21 cellular contexts compared by ENCODE assay signal in the genomic region with DNA sequence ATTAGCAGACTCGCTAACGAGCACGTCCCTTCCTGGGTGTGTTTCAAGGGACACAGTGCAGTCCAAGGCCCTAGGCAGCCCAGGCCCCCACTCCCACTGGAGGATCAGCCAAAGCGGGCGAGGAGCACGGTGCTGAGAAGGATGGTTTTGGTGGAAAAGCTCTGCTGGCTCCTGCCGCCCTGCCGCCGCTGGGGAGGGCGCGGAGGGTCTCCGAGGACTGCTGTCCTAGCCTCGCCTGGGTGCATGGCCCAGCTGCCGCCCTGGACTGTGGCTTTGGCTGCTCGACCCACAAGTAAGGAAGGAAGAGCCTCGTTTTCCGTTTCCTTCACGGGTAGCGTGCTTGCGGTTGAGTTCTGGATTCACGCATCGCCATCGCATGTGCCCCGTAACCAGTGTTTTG.
DNase-seq lines count a peak whose midpoint lies in the region; ATAC-seq and TF ChIP-seq lines count a peak whose summit lies in the region.
"Had no signal": no experiment of that assay in that cellular context is flagged by ENCODE, and none has a peak within 500 bp of the region (broad histone marks: within the 10 kb centered on the region; RNA-seq: fewer than 3 reads in every experiment).

No MANE protein-coding gene starts in this region.

- WGBS in neuronal stem cell (ENCODE audit: extremely low coverage in 2 of 2, insufficient read length in 2 of 2, insufficient replicate concordance in 1 of 2), 2 donors = no CpG with 5 or more reads among the region's 24 CpGs

- H3K23ac ChIP-seq in neuronal stem cell (ENCODE audit: low read depth, low read length, poor library complexity) = no peak overlapping the region

- no peaks in the 10 kb centered on the region for H3K9me3 ChIP-seq in neuronal stem cell (replicated peaks in 1 of 2; ENCODE audit: control insufficient read depth in 2 of 2, insufficient read depth in 1 of 2, low read depth in 1 of 2, low read length in 2 of 2)
- H3K9me3 ChIP-seq: MG63, SJSA1 had no signal

- H3K4ac ChIP-seq in neuronal stem cell (ENCODE audit: low read length) = no peak overlapping the region

- H3K14ac ChIP-seq in neuronal stem cell (ENCODE audit: low read length) = no peak overlapping the region

- no peak overlapping the region for H4K8ac ChIP-seq in neuronal stem cell (ENCODE audit: low read depth, low read length)

- DNase-seq in activated CD8-positive, alpha-beta memory T cell treated with anti-CD3 and anti-CD28 coated beads, Interleukin-2, amount 10 ng/mL, durations not matched to agents 7 days and 5 days = peak; percentile 22
- DNase-seq in activated CD8-positive, alpha-beta memory T cell treated with anti-CD3 and anti-CD28 coated beads for 24 hours = no peak
- DNase-seq in endothelial cell (ENCODE audit: low spot score) (no peak), neuronal stem cell (ENCODE audit: low spot score) (no peak), NCI-H524 (lab: John Stamatoyannopoulos, UW) (no peak), natural killer cell (no peak), DMS79 treated with DMSO at 0.1 percent for 48 hours (lab: John Stamatoyannopoulos, UW) (no peak)
- DNase-seq: DMS153, HCEC 1CT, KBM-7, MG63, NCI-H2029, NCI-H446 treated with DMSO at 0.1 percent for 48 hours, NCI-H526 treated with DMSO at 0.1 percent for 48 hours, Right ventricle myocardium superior, RPMI8226 had no signal

- peaks cover 3 to 36% of the 10 kb centered on the region in 2 donors for H3K36me3 ChIP-seq in neuronal stem cell (replicated peaks in 1 of 2; ENCODE audit: control insufficient read depth in 2 of 2, insufficient read depth in 2 of 2, low read length in 2 of 2)

- H3K9ac ChIP-seq in neuronal stem cell (ENCODE audit: low read depth, low read length, poor library complexity) = peak overlapping the region; percentile 73

- no peak overlapping the region for H2AFZ ChIP-seq in neuronal stem cell (ENCODE audit: low read length)
- H2AFZ ChIP-seq: GM23338 had no signal

- H3K36me3 Mint-ChIP-seq in activated CD8-positive, alpha-beta memory T cell treated with anti-CD3 and anti-CD28 coated beads, Interleukin-2, amount 10 ng/mL, durations not matched to agents 7 days and 5 days = no peaks in the 10 kb centered on the region
- H3K36me3 Mint-ChIP-seq in endothelial cell (ENCODE audit: low read depth, unreplicated experiment) (no peaks in the 10 kb centered on the region), natural killer cell (no peaks in the 10 kb centered on the region)

- H2BK12ac ChIP-seq in neuronal stem cell (ENCODE audit: low read length) = peak overlapping the region; percentile 4

- no peaks in the 10 kb centered on the region for H3K4me1 Mint-ChIP-seq in activated CD8-positive, alpha-beta memory T cell treated with anti-CD3 and anti-CD28 coated beads, Interleukin-2, amount 10 ng/mL, durations not matched to agents 7 days and 5 days
- peaks cover 5% of the 10 kb centered on the region for H3K4me1 Mint-ChIP-seq in endothelial cell (ENCODE audit: unreplicated experiment)
- no peaks in the 10 kb centered on the region for H3K4me1 Mint-ChIP-seq in natural killer cell

- no peaks in the 10 kb centered on the region for H3K27me3 ChIP-seq in neuronal stem cell (ENCODE audit: control insufficient read depth in 3 of 3, insufficient read depth in 3 of 3, low read depth in 1 of 3, low read length in 3 of 3)
- H3K27me3 ChIP-seq: MG63, SJSA1 had no signal

- H2AK5ac ChIP-seq in neuronal stem cell (ENCODE audit: low read depth, low read length) = peak overlapping the region; percentile 48

- intact Hi-C loops in natural killer cell (cut with micrococcal nuclease) = no loop called here

- no peak overlapping the region for H3K4me3 ChIP-seq in neuronal stem cell (ENCODE audit: low read length in 2 of 2)
- H3K4me3 ChIP-seq: GM23338, MG63, SJSA1 had no signal

- no peak for ATAC-seq in activated CD8-positive, alpha-beta memory T cell treated with anti-CD3 and anti-CD28 coated beads, Interleukin-2, amount 10 ng/mL, durations not matched to agents 7 days and 5 days
- no peak for ATAC-seq in natural killer cell
- ATAC-seq: GM23338, HepG2 had no signal

- CTCF ChIA-PET in activated CD8-positive, alpha-beta memory T cell treated with anti-CD3 and anti-CD28 coated beads, Interleukin-2, amount 10 ng/mL, durations not matched to agents 7 days and 5 days (lab: Charles Lee) = no interaction called here

- H3K27ac Mint-ChIP-seq in activated CD8-positive, alpha-beta memory T cell treated with anti-CD3 and anti-CD28 coated beads, Interleukin-2, amount 10 ng/mL, durations not matched to agents 7 days and 5 days = no peak overlapping the region
- H3K27ac Mint-ChIP-seq in endothelial cell (ENCODE audit: unreplicated experiment) = peak overlapping the region; percentile 58
- no peak overlapping the region for H3K27ac Mint-ChIP-seq in natural killer cell
- H3K27ac Mint-ChIP-seq: B cell, GM23338 had no signal

- H3K9me3 Mint-ChIP-seq in activated CD8-positive, alpha-beta memory T cell treated with anti-CD3 and anti-CD28 coated beads, Interleukin-2, amount 10 ng/mL, durations not matched to agents 7 days and 5 days (ENCODE audit: low read depth) = no peaks in the 10 kb centered on the region
- H3K9me3 Mint-ChIP-seq in endothelial cell (ENCODE audit: unreplicated experiment) (no peaks in the 10 kb centered on the region), natural killer cell (no peaks in the 10 kb centered on the region)
- H3K9me3 Mint-ChIP-seq: GM23338 had no signal

- H2BK120ac ChIP-seq in neuronal stem cell (ENCODE audit: low read depth, low read length) = no peak overlapping the region

- TF ChIP-seq CTCF in endothelial cell (IDR thresholded peaks at IDR 0.05; ENCODE audit: unreplicated experiment) (no peak), natural killer cell (IDR thresholded peaks at IDR 0.05) (no peak)

- H2BK15ac ChIP-seq in neuronal stem cell (ENCODE audit: low read length) = peak overlapping the region; percentile 76

- H3K18ac ChIP-seq in neuronal stem cell (ENCODE audit: low read length) = peak overlapping the region; percentile 40

- H4K91ac ChIP-seq in neuronal stem cell (ENCODE audit: low read depth, low read length, poor library complexity) = no peak overlapping the region

- no peak overlapping the region for H3K27ac ChIP-seq in neuronal stem cell (replicated peaks; ENCODE audit: low read length)
- H3K27ac ChIP-seq: 22Rv1, SJSA1 had no signal

- H3K79me1 ChIP-seq in neuronal stem cell (ENCODE audit: low read depth, low read length) = no peaks in the 10 kb centered on the region

- peaks cover 24 to 33% of the 10 kb centered on the region in 2 donors for H3K4me1 ChIP-seq in neuronal stem cell (ENCODE audit: control insufficient read depth in 2 of 2, insufficient read depth in 1 of 2, low read depth in 1 of 2, low read length in 2 of 2)
- H3K4me1 ChIP-seq: SJSA1 had no signal

- no peak overlapping the region for H3K4me2 ChIP-seq in neuronal stem cell (ENCODE audit: insufficient read depth, low read length, poor library complexity, severe bottlenecking)
- H3K4me2 ChIP-seq: GM23338 had no signal

- no peak overlapping the region for H3K4me3 Mint-ChIP-seq in activated CD8-positive, alpha-beta memory T cell treated with anti-CD3 and anti-CD28 coated beads, Interleukin-2, amount 10 ng/mL, durations not matched to agents 7 days and 5 days
- H3K4me3 Mint-ChIP-seq in endothelial cell (ENCODE audit: unreplicated experiment) (no peak overlapping the region), natural killer cell (no peak overlapping the region)
- H3K4me3 Mint-ChIP-seq: B cell, GM23338 had no signal

- H2BK5ac ChIP-seq in neuronal stem cell (ENCODE audit: low read length) = no peak overlapping the region

- peaks cover 5% of the 10 kb centered on the region for H3K27me3 Mint-ChIP-seq in activated CD8-positive, alpha-beta memory T cell treated with anti-CD3 and anti-CD28 coated beads, Interleukin-2, amount 10 ng/mL, durations not matched to agents 7 days and 5 days
- H3K27me3 Mint-ChIP-seq in endothelial cell (ENCODE audit: unreplicated experiment) = peaks cover 4% of the 10 kb centered on the region
- H3K27me3 Mint-ChIP-seq in natural killer cell (ENCODE audit: low read depth in 2 of 2) = no peaks in the 10 kb centered on the region
- H3K27me3 Mint-ChIP-seq: B cell had no signal
